Comparison of ENCODE assay signal across 8 cellular contexts in the genomic region with DNA sequence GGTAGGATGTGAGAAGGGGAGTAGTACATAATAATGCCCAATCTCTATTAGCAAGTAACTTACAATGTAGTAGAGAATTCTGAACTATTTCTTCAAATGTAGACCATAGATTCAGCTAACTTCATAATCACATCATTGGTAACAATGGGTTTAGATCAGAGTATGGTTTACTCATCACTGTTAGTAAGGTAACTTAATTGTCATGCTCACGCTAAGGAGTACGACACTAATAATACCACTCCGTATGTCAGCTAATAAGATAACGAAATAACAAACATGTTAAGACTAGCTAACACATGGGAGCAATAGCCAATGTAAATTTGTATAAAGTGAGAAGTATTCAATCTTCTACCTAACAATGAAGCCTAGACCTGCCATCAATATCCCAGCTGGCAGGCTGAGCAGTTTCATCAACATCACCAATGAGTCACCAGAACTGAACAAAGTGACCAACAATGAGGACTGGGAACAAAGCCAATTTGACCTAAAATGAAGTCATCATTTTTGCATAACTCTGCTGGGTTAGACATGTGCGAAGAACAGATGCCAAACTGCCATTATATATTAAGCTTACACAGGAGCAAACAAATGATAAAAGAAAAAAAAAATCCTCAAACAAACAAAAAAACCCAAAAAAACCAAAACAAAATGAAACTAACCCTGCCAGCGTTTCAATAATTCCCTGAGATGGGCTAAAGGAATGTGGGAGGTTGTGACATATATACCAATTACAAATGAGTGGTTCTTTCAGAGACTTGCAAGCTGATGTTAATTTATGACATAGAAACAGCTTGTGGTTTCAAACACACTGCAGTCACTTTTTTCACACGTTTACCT. TPM values are rescaled to one million over a fixed set of nuclear protein-coding genes. Genes with fewer than 3 reads are reported as not detected.
A peak's percentile ranks its signal among the peaks of the same experiment; 100 is the strongest.
DNase-seq lines count a peak whose midpoint lies in the region; ATAC-seq and TF ChIP-seq lines count a peak whose summit lies in the region.

No MANE protein-coding gene starts in this region.

- TF ChIP-seq CTCF in cardiac muscle cell (IDR thresholded peaks at IDR 0.05; ENCODE audit: low read depth, low read length) (no peak), gastrocnemius medialis (IDR thresholded peaks at IDR 0.05 in 4 of 5, conservative IDR thresholded peaks at IDR 0.05 in 1 of 5) (no peak)

- no peak for DNase-seq in activated T-cell treated with anti-CD3 and anti-CD28 coated beads, Interleukin-2, amount 50 U/mL, for 4 hours
- DNase-seq in activated T-cell treated with anti-CD3 and anti-CD28 coated beads, Interleukin-2, amount 50 U/mL, for 48 hours = no peak
- peak; percentile 71 for DNase-seq in NCI-H1436 (lab: John Stamatoyannopoulos, UW)
- DNase-seq in activated CD4-positive, alpha-beta memory T cell treated with anti-CD3 and anti-CD28 coated beads, Interleukin-2, amount 10 ng/mL, durations not matched to agents 7 days and 5 days = no peak
- peak in 1 of 2 donors; percentile 93 for DNase-seq in cardiac muscle cell (ENCODE audit: low read depth in 1 of 2, low spot score in 1 of 2)
- peak; percentile 35 to 39 for DNase-seq in gastrocnemius medialis
- DNase-seq in SK-N-DZ (ENCODE audit: low spot score) = no peak

- peak; percentile 49 to 58 for ATAC-seq in activated T-cell treated with anti-CD3 and anti-CD28 coated beads, Interleukin-2, amount 50 U/mL, for 4 hours
- peak; percentile 72 for ATAC-seq in HG02763 (IDR thresholded peaks at IDR 0.05; ENCODE audit: unreplicated experiment)
- ATAC-seq in gastrocnemius medialis = peak; percentile 85 to 86

- no peaks in the 10 kb centered on the region for H3K36me3 ChIP-seq in cardiac muscle cell
- peaks cover 0 to 35% of the 10 kb centered on the region in 2 donors for H3K36me3 ChIP-seq in gastrocnemius medialis

- no peak for TF ChIP-seq POLR2A in gastrocnemius medialis (IDR thresholded peaks at IDR 0.05)

- CTCF ChIA-PET in activated CD4-positive, alpha-beta memory T cell treated with anti-CD3 and anti-CD28 coated beads, Interleukin-2, amount 10 ng/mL, durations not matched to agents 7 days and 5 days (lab: Charles Lee) = interaction anchor here (1.1 to 2.2 kb wide), 3 partner anchors 12 to 86 kb away, joined by 4 to 6 read pairs (median 6); no protein-coding TSS in a partner anchor

- POLR2A ChIA-PET in activated CD4-positive, alpha-beta memory T cell treated with anti-CD3 and anti-CD28 coated beads, Interleukin-2, amount 10 ng/mL, durations not matched to agents 7 days and 5 days (lab: Charles Lee) = no interaction called here

- no peaks in the 10 kb centered on the region for H3K27me3 Mint-ChIP-seq in activated T-cell treated with anti-CD3 and anti-CD28 coated beads, Interleukin-2, amount 50 U/mL, for 4 hours (ENCODE audit: low read depth)
- H3K27me3 Mint-ChIP-seq in activated CD4-positive, alpha-beta memory T cell treated with anti-CD3 and anti-CD28 coated beads, Interleukin-2, amount 10 ng/mL, durations not matched to agents 7 days and 5 days = no peaks in the 10 kb centered on the region

- peak overlapping the region; percentile 64 for H3K27ac Mint-ChIP-seq in activated CD4-positive, alpha-beta memory T cell treated with anti-CD3 and anti-CD28 coated beads, Interleukin-2, amount 10 ng/mL, durations not matched to agents 7 days and 5 days

- H3K27me3 ChIP-seq in cardiac muscle cell = no peaks in the 10 kb centered on the region
- no peaks in the 10 kb centered on the region for H3K27me3 ChIP-seq in gastrocnemius medialis

- peaks cover 3% of the 10 kb centered on the region for H3K36me3 Mint-ChIP-seq in activated T-cell treated with anti-CD3 and anti-CD28 coated beads, Interleukin-2, amount 50 U/mL, for 4 hours (ENCODE audit: insufficient read depth)
- H3K36me3 Mint-ChIP-seq in activated CD4-positive, alpha-beta memory T cell treated with anti-CD3 and anti-CD28 coated beads, Interleukin-2, amount 10 ng/mL, durations not matched to agents 7 days and 5 days (ENCODE audit: low read depth) = peaks cover 7% of the 10 kb centered on the region

- in situ Hi-C loops in gastrocnemius medialis (cut with MboI; ENCODE audit: low sequenced_read_pairs in 4 of 4) = no loop called here

- no peak overlapping the region for H3K4me3 Mint-ChIP-seq in activated T-cell treated with anti-CD3 and anti-CD28 coated beads, Interleukin-2, amount 50 U/mL, for 4 hours
- H3K4me3 Mint-ChIP-seq in activated CD4-positive, alpha-beta memory T cell treated with anti-CD3 and anti-CD28 coated beads, Interleukin-2, amount 10 ng/mL, durations not matched to agents 7 days and 5 days = no peak overlapping the region

- H3K9me3 Mint-ChIP-seq in activated T-cell treated with anti-CD3 and anti-CD28 coated beads, Interleukin-2, amount 50 U/mL, for 4 hours = no peaks in the 10 kb centered on the region
- no peaks in the 10 kb centered on the region for H3K9me3 Mint-ChIP-seq in activated CD4-positive, alpha-beta memory T cell treated with anti-CD3 and anti-CD28 coated beads, Interleukin-2, amount 10 ng/mL, durations not matched to agents 7 days and 5 days

- H3K4me3 ChIP-seq in cardiac muscle cell = no peak overlapping the region
- no peak overlapping the region for H3K4me3 ChIP-seq in gastrocnemius medialis

- intact Hi-C loops in gastrocnemius medialis (cut with DNase I; ENCODE audit: low total_unique reads) = no loop called here

- no peaks in the 10 kb centered on the region for H3K9me3 ChIP-seq in cardiac muscle cell (ENCODE audit: low read depth)
- no peaks in the 10 kb centered on the region for H3K9me3 ChIP-seq in gastrocnemius medialis

- H3K4me1 ChIP-seq in cardiac muscle cell (ENCODE audit: low read depth) (peaks cover 9% of the 10 kb centered on the region), gastrocnemius medialis (peaks cover 0 to 4% of the 10 kb centered on the region in 2 donors)

- H3K4me1 Mint-ChIP-seq in activated T-cell treated with anti-CD3 and anti-CD28 coated beads, Interleukin-2, amount 50 U/mL, for 4 hours (ENCODE audit: low read depth) = peaks cover 25% of the 10 kb centered on the region
- peaks cover 25% of the 10 kb centered on the region for H3K4me1 Mint-ChIP-seq in activated CD4-positive, alpha-beta memory T cell treated with anti-CD3 and anti-CD28 coated beads, Interleukin-2, amount 10 ng/mL, durations not matched to agents 7 days and 5 days

- H3K27ac ChIP-seq in cardiac muscle cell = peak overlapping the region; percentile 9
- peak overlapping the region in 3 of 4 donors; percentile 4 to 43 (median 22) for H3K27ac ChIP-seq in gastrocnemius medialis

RNA-seq across cellular contexts. Expression of a gene that starts 56.6 kb away (rescaled TPM):
- under 1 TPM; 0.58 to 0.84 (median 0.74) TPM for total RNA-seq in activated T-cell treated with anti-CD3 and anti-CD28 coated beads, Interleukin-2, amount 50 U/mL, for 4 hours
- 1 to 10 TPM; 2.6 TPM for total RNA-seq in activated CD4-positive, alpha-beta memory T cell treated with anti-CD3 and anti-CD28 coated beads, Interleukin-2, amount 10 ng/mL, durations not matched to agents 7 days and 5 days
- 95.5 and 213 TPM in 2 replicates for total RNA-seq in cardiac muscle cell
- polyA plus RNA-seq in cardiac muscle cell = 134 and 260 TPM in 2 replicates
- total RNA-seq in gastrocnemius medialis = 1 to 10 TPM in 3 of 4 donors, under 1 TPM in 1; 0.85 to 4.3 (median 2.2) TPM
- 0.12 TPM in 1 of 2 replicates, not detected in the other for polyA plus RNA-seq in SK-N-DZ (2014; cell fraction: cytosol; rRNA removed)
- polyA plus RNA-seq in SK-N-DZ (2014; cell fraction: nucleus; rRNA removed) = not detected in 2 replicates

Comparison
In these comparisons a context has a peak if more than half of its experiments do, and no peak if none do; other contexts are left out.
1. DNase-seq: peak in NCI-H1436 (single experiment) and gastrocnemius medialis (2 of 2); none in activated T-cell treated with anti-CD3 and anti-CD28 coated beads, Interleukin-2, amount 50 U/mL, for 4 hours (single experiment), activated T-cell treated with anti-CD3 and anti-CD28 coated beads, Interleukin-2, amount 50 U/mL, for 48 hours (0 of 2), activated CD4-positive, alpha-beta memory T cell treated with anti-CD3 and anti-CD28 coated beads, Interleukin-2, amount 10 ng/mL, durations not matched to agents 7 days and 5 days (single experiment) and SK-N-DZ (single experiment).
2. RNA of a gene that starts 56.6 kb away (total RNA-seq): 95.5 to 213 TPM in cardiac muscle cell; 0.85 to 4.3 TPM in gastrocnemius medialis, 2.6 TPM in activated CD4-positive, alpha-beta memory T cell treated with anti-CD3 and anti-CD28 coated beads, Interleukin-2, amount 10 ng/mL, durations not matched to agents 7 days and 5 days and 0.58 to 0.84 TPM in activated T-cell treated with anti-CD3 and anti-CD28 coated beads, Interleukin-2, amount 50 U/mL, for 4 hours; every median in the first group is over 10 times any median in the second.
3. Peak in every context shown above with its lines, with median percentiles within 50 percentile points of each other: ATAC-seq.